20 cellular contexts compared by ENCODE assay signal in genomic region chr19:45278087-45278486, GRCh38. TPM values are rescaled to one million over a fixed set of nuclear protein-coding genes. Genes with fewer than 3 reads are reported as not detected.
DNase-seq lines count a peak whose midpoint lies in the region; ATAC-seq lines count a peak whose summit lies in the region.
"Had no signal": no experiment of that assay in that cellular context is flagged by ENCODE, and none has a peak within 500 bp of the region (broad histone marks: within the 10 kb centered on the region; RNA-seq: fewer than 3 reads in every experiment).

No MANE protein-coding gene starts in this region.

- H4K91ac ChIP-seq in neuronal stem cell (ENCODE audit: low read depth, low read length, poor library complexity): no peak overlapping the region

- H3K27me3 ChIP-seq in neuronal stem cell (ENCODE audit: control insufficient read depth in 3 of 3, insufficient read depth in 3 of 3, low read depth in 1 of 3, low read length in 3 of 3): no peaks in the 10 kb centered on the region

- H3K23ac ChIP-seq in neuronal stem cell (ENCODE audit: low read depth, low read length, poor library complexity): no peak overlapping the region

- H2BK15ac ChIP-seq in neuronal stem cell (ENCODE audit: low read length): no peak overlapping the region

- ATAC-seq in GM21529 (IDR thresholded peaks at IDR 0.05; ENCODE audit: unreplicated experiment): no peak
- ATAC-seq: A549, GM23338, HCT116 had no signal

- H3K4me1 ChIP-seq in neuronal stem cell (ENCODE audit: control insufficient read depth in 2 of 2, insufficient read depth in 1 of 2, low read depth in 1 of 2, low read length in 2 of 2): no peaks in the 10 kb centered on the region
- H3K4me1 ChIP-seq: A549 had no signal

- no peak overlapping the region for H3K27ac ChIP-seq in neuronal stem cell (replicated peaks; ENCODE audit: low read length)
- H3K27ac ChIP-seq: A549 had no signal

- no peak overlapping the region for H4K8ac ChIP-seq in neuronal stem cell (ENCODE audit: low read depth, low read length)

- no peak overlapping the region for H3K9ac ChIP-seq in neuronal stem cell (ENCODE audit: low read depth, low read length, poor library complexity)

- no peak overlapping the region for H2BK120ac ChIP-seq in neuronal stem cell (ENCODE audit: low read depth, low read length)

- H3K4me3 ChIP-seq in neuronal stem cell (ENCODE audit: low read length in 2 of 2): no peak overlapping the region
- H3K4me3 ChIP-seq: A549, GM23338 had no signal

- H3K4ac ChIP-seq in neuronal stem cell (ENCODE audit: low read length): no peak overlapping the region

- H3K9me3 ChIP-seq in neuronal stem cell (replicated peaks in 1 of 2; ENCODE audit: control insufficient read depth in 2 of 2, insufficient read depth in 1 of 2, low read depth in 1 of 2, low read length in 2 of 2): peaks cover 0 to 2% of the 10 kb centered on the region in 2 donors
- H3K9me3 ChIP-seq: A549 had no signal

- no peak overlapping the region for H3K14ac ChIP-seq in neuronal stem cell (ENCODE audit: low read length)

- WGBS in neuronal stem cell (ENCODE audit: extremely low coverage in 2 of 2, insufficient read length in 2 of 2, insufficient replicate concordance in 1 of 2), 2 donors: no CpG with 5 or more reads among the region's 10 CpGs

- no peak overlapping the region for H2BK12ac ChIP-seq in neuronal stem cell (ENCODE audit: low read length)

- no peak overlapping the region for H3K18ac ChIP-seq in neuronal stem cell (ENCODE audit: low read length)

- no peak overlapping the region for H2AFZ ChIP-seq in neuronal stem cell (ENCODE audit: low read length)
- H2AFZ ChIP-seq: GM23338 had no signal

- peak overlapping the region; percentile 75 for H2BK5ac ChIP-seq in neuronal stem cell (ENCODE audit: low read length)

- no peak overlapping the region for H3K4me2 ChIP-seq in neuronal stem cell (ENCODE audit: insufficient read depth, low read length, poor library complexity, severe bottlenecking)
- H3K4me2 ChIP-seq: A549, GM23338 had no signal

- peaks cover 2% of the 10 kb centered on the region for H3K79me1 ChIP-seq in neuronal stem cell (ENCODE audit: low read depth, low read length)

- H3K36me3 ChIP-seq in neuronal stem cell (replicated peaks in 1 of 2; ENCODE audit: control insufficient read depth in 2 of 2, insufficient read depth in 2 of 2, low read length in 2 of 2): peaks cover 32 to 91% of the 10 kb centered on the region in 2 donors

- DNase-seq in Ammon's horn (ENCODE audit: low spot score) (peak; percentile 63), NCI-H69 (lab: John Stamatoyannopoulos, UW) (peak; percentile 13), neuronal stem cell (ENCODE audit: low spot score) (no peak), RPMI8226 (no peak), cortex of kidney (lab: John Stamatoyannopoulos, UW) (no peak)
- DNase-seq: 8988T; ACHN; AML-193; C1 segment of cervical spinal cord; Calu3; CD4-positive, alpha-beta memory T cell; COR-L47; DMS153; DND-41; H9 had no signal

- H2AK5ac ChIP-seq in neuronal stem cell (ENCODE audit: low read depth, low read length): no peak overlapping the region

RNA-seq across cellular contexts. Expression of gene MARK4, which starts 27.0 kb away (rescaled TPM):
- polyA plus RNA-seq in neuronal stem cell (2013, experiment 1 of 2): 38.8 TPM
- 39.8 TPM for polyA plus RNA-seq in neuronal stem cell (2013, experiment 2 of 2)

RNA-seq across cellular contexts. Expression of gene EXOC3L2, which starts 32.9 kb away (rescaled TPM):
- polyA plus RNA-seq in neuronal stem cell (2013, experiment 1 of 2): 0.04 TPM
- 0.04 TPM for polyA plus RNA-seq in neuronal stem cell (2013, experiment 2 of 2)
- polyA plus RNA-seq: CD4-positive, alpha-beta memory T cell had no signal

RNA-seq across cellular contexts. Expression of gene CKM, which starts 44.6 kb away (rescaled TPM):
- not detected for polyA plus RNA-seq in neuronal stem cell (2013, experiment 1 of 2)
- not detected for polyA plus RNA-seq in neuronal stem cell (2013, experiment 2 of 2)
- polyA plus RNA-seq: A549; BJ; CD4-positive, alpha-beta memory T cell; GM23338 had no signal

Comparison
In these comparisons a context has a peak if more than half of its experiments do, and no peak if none do; other contexts are left out.
1. DNase-seq: peak in Ammon's horn (single experiment) and NCI-H69 (single experiment); none in neuronal stem cell (single experiment), RPMI8226 (single experiment) and cortex of kidney (single experiment).